23 cellular contexts compared by ENCODE assay signal in the genomic region with DNA sequence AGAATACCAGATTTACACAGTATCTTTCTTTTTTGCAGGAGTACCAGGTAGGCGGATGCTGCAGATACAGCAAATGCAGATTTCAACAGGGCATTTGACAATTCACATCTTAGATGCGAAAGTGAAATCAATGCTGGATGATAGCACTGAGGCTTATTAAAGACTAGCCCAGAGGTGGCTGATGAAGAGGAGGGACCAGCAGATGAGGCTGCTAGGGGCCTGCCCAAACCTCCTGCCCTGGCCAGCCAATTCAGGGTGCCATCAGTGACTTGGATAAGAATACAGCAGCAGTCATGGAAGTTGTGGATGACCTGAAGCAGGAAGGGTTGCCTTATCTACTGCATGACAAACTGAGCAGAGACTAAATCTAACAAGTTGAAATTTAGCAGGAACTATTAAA. TPM values are rescaled to one million over a fixed set of nuclear protein-coding genes. Genes with fewer than 3 reads are reported as not detected.
DNase-seq lines count a peak whose midpoint lies in the region; ATAC-seq, FAIRE-seq and TF ChIP-seq lines count a peak whose summit lies in the region.
"Had no signal": no experiment of that assay in that cellular context is flagged by ENCODE, and none has a peak within 500 bp of the region (broad histone marks: within the 10 kb centered on the region; RNA-seq: fewer than 3 reads in every experiment).

No MANE protein-coding gene starts in this region.

- POLR2A ChIA-PET in HepG2 (lab: Yijun Ruan, JAX): interaction anchor here (1.5 kb wide), 1 partner anchor 11 kb away, joined by 5 read pairs; no protein-coding TSS in a partner anchor

- no peak for TF ChIP-seq CTCF in HepG2 (CRISPR knock-in tag; IDR thresholded peaks at IDR 0.05)
- no peak for TF ChIP-seq CTCF in right lobe of liver (IDR thresholded peaks at IDR 0.05)
- TF ChIP-seq CTCF in neural crest cell (conservative IDR thresholded peaks at IDR 0.05): no peak
- TF ChIP-seq CTCF in nephron progenitor cell (IDR thresholded peaks at IDR 0.05): no peak

- CTCF ChIA-PET in HepG2 (lab: Yijun Ruan, JAX; ENCODE audit: low intra/inter-chr PET ratio, low total read pairs): no interaction called here

- H3K4me3 Mint-ChIP-seq in neural crest cell: peak overlapping the region; percentile 78
- no peak overlapping the region for H3K4me3 Mint-ChIP-seq in nephron progenitor cell
- no peak overlapping the region for H3K4me3 Mint-ChIP-seq in effector memory CD8-positive, alpha-beta T cell

- BruUV-seq in HepG2 (replicated peaks; lab: Mats Ljungman, UMichigan): no TSS peak

- H3K27me3 ChIP-seq in HepG2 (ENCODE audit: control insufficient read depth in 1 of 2, insufficient read depth in 2 of 2, low read length in 2 of 2) (no peaks in the 10 kb centered on the region; a peak in 1 of 5 replicates), right lobe of liver (no peaks in the 10 kb centered on the region)
- H3K27me3 ChIP-seq: Peyer's patch had no signal

- intact Hi-C loops in HepG2 (cut with micrococcal nuclease; ENCODE audit: unreplicated experiment): loop anchor here (10.0 kb wide), 1 partner anchor 92 kb away; the partner anchor contains the start of gene CA7
- intact Hi-C loops in right lobe of liver (cut with DNase I): no loop called here

- no peaks in the 10 kb centered on the region for H3K9me3 ChIP-seq in HepG2 (ENCODE audit: low read length)
- no peaks in the 10 kb centered on the region for H3K9me3 ChIP-seq in right lobe of liver
- H3K9me3 ChIP-seq: BLaER1, MG63, Peyer's patch had no signal

- H2AFZ ChIP-seq in HepG2 (ENCODE audit: low read length): no peak overlapping the region

- ATAC-seq in HepG2 (no peak), right lobe of liver (no peak), HG02588 (IDR thresholded peaks at IDR 0.05; ENCODE audit: unreplicated experiment) (no peak)
- no peak for ATAC-seq in effector memory CD8-positive, alpha-beta T cell (replicated peaks)

- WGBS in HepG2 (ENCODE audit: low lambda C conversion rate): 98% methylated on average over 2 of the region's 2 CpGs
- 89% methylated on average over 2 of the region's 2 CpGs for WGBS in right lobe of liver (ENCODE audit: insufficient coverage, low coverage, low lambda C conversion rate, missing lambda C conversion rate)

- H3K9me3 Mint-ChIP-seq in neural crest cell (no peaks in the 10 kb centered on the region), nephron progenitor cell (peaks cover 13% of the 10 kb centered on the region)
- no peaks in the 10 kb centered on the region for H3K9me3 Mint-ChIP-seq in effector memory CD8-positive, alpha-beta T cell
- H3K9me3 Mint-ChIP-seq: CD8-positive, alpha-beta memory T cell had no signal

- peaks cover 10 to 13% of the 10 kb centered on the region in 2 experiments; a peak in 4 of 5 replicates for H3K36me3 ChIP-seq in HepG2 (replicated peaks in 1 of 2; ENCODE audit: control insufficient read depth in 1 of 2, insufficient read depth in 2 of 2, low read length in 2 of 2)
- H3K36me3 ChIP-seq in right lobe of liver: peaks cover 0 to 13% (median 5%) of the 10 kb centered on the region in 4 donors

- H3K4me3 ChIP-seq in HepG2 (replicated peaks in 1 of 3; ENCODE audit: insufficient read depth in 1 of 3, low read depth in 2 of 3, low read length in 3 of 3) (no peak overlapping the region), right lobe of liver (no peak overlapping the region)
- H3K4me3 ChIP-seq: BLaER1, MG63, Peyer's patch, SK-N-MC had no signal

- FAIRE-seq in HepG2 (lab: Jason Lieb, UNC): no peak
- FAIRE-seq: D721Med, GM12891, H1 had no signal

- TF ChIP-seq POLR2A in HepG2 (IDR thresholded peaks at IDR 0.05; ENCODE audit: insufficient read depth in 1 of 2, low read depth in 2 of 2, low read length in 2 of 2) (no peak), right lobe of liver (IDR thresholded peaks at IDR 0.05) (no peak)

- H3K9ac ChIP-seq in HepG2 (ENCODE audit: insufficient read depth, low read depth, low read length): no peak overlapping the region
- H3K9ac ChIP-seq: BLaER1 had no signal

- peaks cover 34% of the 10 kb centered on the region for H3K79me2 ChIP-seq in HepG2 (ENCODE audit: insufficient read depth, low read length)

- H3K27ac Mint-ChIP-seq in neural crest cell (ENCODE audit: unreplicated experiment): no peak overlapping the region
- no peak overlapping the region for H3K27ac Mint-ChIP-seq in nephron progenitor cell
- H3K27ac Mint-ChIP-seq in effector memory CD8-positive, alpha-beta T cell: no peak overlapping the region

- DNase-seq in HepG2 (ENCODE audit: low spot score) (no peak), right lobe of liver (no peak), caudate nucleus (lab: John Stamatoyannopoulos, UW) (no peak), neural crest cell (ENCODE audit: low read depth, low spot score) (no peak), nephron progenitor cell (no peak)
- DNase-seq in effector memory CD8-positive, alpha-beta T cell: no peak
- DNase-seq: CD8-positive, alpha-beta memory T cell; IMR-90; Kasumi-1; MG63; NCI-H1092; NCI-H146; NCI-H2029 treated with DMSO at 0.1 percent for 48 hours; NCI-H2171 treated with DMSO at 0.1 percent for 48 hours; Peyer's patch; Right ventricle myocardium superior had no signal

- no peak overlapping the region for H3K4me2 ChIP-seq in HepG2 (ENCODE audit: low read depth, low read length)

- H3K27ac ChIP-seq in HepG2 (ENCODE audit: extremely low read length, insufficient read depth, low read length) (no peak overlapping the region), right lobe of liver (no peak overlapping the region), caudate nucleus (ENCODE audit: low read depth, low read length) (peak overlapping the region; percentile 27)
- H3K27ac ChIP-seq: BLaER1, Peyer's patch, SK-N-MC had no signal

- H3K36me3 Mint-ChIP-seq in neural crest cell (ENCODE audit: low read depth): peaks cover 6% of the 10 kb centered on the region
- H3K36me3 Mint-ChIP-seq in nephron progenitor cell (ENCODE audit: low read depth): peaks cover 33% of the 10 kb centered on the region
- peaks cover 19% of the 10 kb centered on the region for H3K36me3 Mint-ChIP-seq in effector memory CD8-positive, alpha-beta T cell (ENCODE audit: insufficient read depth)

- in situ Hi-C loops in HepG2 (cut with HindIII; ENCODE audit: extremely low pct_ligation_motif_present, low pct_unique_long_range_greater_than_20kb): no loop called here

- H3K4me1 ChIP-seq in HepG2 (ENCODE audit: insufficient read depth, low read length) (peaks cover 57% of the 10 kb centered on the region), right lobe of liver (peaks cover 0 to 18% (median 9%) of the 10 kb centered on the region in 4 donors)

- H3K4me1 Mint-ChIP-seq in neural crest cell (peaks cover 32% of the 10 kb centered on the region), nephron progenitor cell (peaks cover 26% of the 10 kb centered on the region)
- H3K4me1 Mint-ChIP-seq in effector memory CD8-positive, alpha-beta T cell (ENCODE audit: low read depth in 2 of 2): peaks cover 30 to 32% of the 10 kb centered on the region in 2 donors

- no peak for TF ChIP-seq EP300 in HepG2 (IDR thresholded peaks at IDR 0.05; ENCODE audit: low read depth in 2 of 2, low read length in 2 of 2)
- TF ChIP-seq EP300 in HepG2 (CRISPR knock-in tag; IDR thresholded peaks at IDR 0.05; ENCODE audit: borderline replicate concordance): no peak

- no peak for TF ChIP-seq RAD21 in HepG2 (CRISPR knock-in tag; IDR thresholded peaks at IDR 0.05)

- H3K27me3 Mint-ChIP-seq in neural crest cell (ENCODE audit: low read depth): peaks cover 17% of the 10 kb centered on the region
- H3K27me3 Mint-ChIP-seq in nephron progenitor cell (ENCODE audit: low read depth, poor library complexity): peaks cover 38% of the 10 kb centered on the region
- H3K27me3 Mint-ChIP-seq in effector memory CD8-positive, alpha-beta T cell: peaks cover 8 to 12% of the 10 kb centered on the region in 2 donors

- H4K20me1 ChIP-seq in HepG2 (ENCODE audit: insufficient read depth, low read length): peaks cover 12% of the 10 kb centered on the region; the same call in 1 of the 2 replicates

RNA-seq across cellular contexts. Expression of gene DYNC1LI2, which starts 1.5 kb away (rescaled TPM):
- total RNA-seq in HepG2 (2016; rRNA removed; fragmentation: Illumina TruSeq; extraction: Trizol) (107 and 135 TPM in 2 replicates), right lobe of liver (10 to 100 TPM; 30.5 to 44.1 (median 37.9) TPM), neural crest cell (125 and 127 TPM in 2 replicates)
- 18.2 and 20.0 TPM in 2 replicates for total RNA-seq in HepG2 (2016; cell fraction: cytosol; rRNA removed; fragmentation: Illumina TruSeq; extraction: Trizol; ENCODE audit: low read depth)
- total RNA-seq in HepG2 (2016; cell fraction: insoluble cytoplasmic fraction; rRNA removed; fragmentation: Illumina TruSeq; extraction: Trizol): 109 and 139 TPM in 2 replicates
- 25.6 and 31.6 TPM in 2 replicates for total RNA-seq in HepG2 (2016; cell fraction: membrane; rRNA removed; fragmentation: Illumina TruSeq; extraction: Trizol)
- total RNA-seq in HepG2 (2016; cell fraction: nucleus; rRNA removed; fragmentation: Illumina TruSeq; extraction: Trizol): 194 and 230 TPM in 2 replicates
- 65.5 and 67.7 TPM in 2 replicates for polyA plus RNA-seq in HepG2 (2011; rRNA removed)
- polyA plus RNA-seq in HepG2 (2011; cell fraction: cytosol; rRNA removed): 30.2 and 40.7 TPM in 2 replicates
- polyA plus RNA-seq in HepG2 (2011; cell fraction: nucleus; rRNA removed): 210 and 219 TPM in 2 replicates
- polyA plus RNA-seq in HepG2 (2012): 57.1 and 65.5 TPM in 2 replicates
- 3.3 and 3.7 TPM in 2 replicates for polyA plus RNA-seq in HepG2 (2016; cell fraction: cytosol; fragmentation: Illumina TruSeq; extraction: Trizol; ENCODE audit: low read depth)
- polyA plus RNA-seq in HepG2 (2016; cell fraction: insoluble cytoplasmic fraction; fragmentation: Illumina TruSeq; extraction: Trizol; ENCODE audit: low read depth): 68.8 and 69.0 TPM in 2 replicates
- 9.8 and 12.1 TPM in 2 replicates for polyA plus RNA-seq in HepG2 (2016; cell fraction: membrane; fragmentation: Illumina TruSeq; extraction: Trizol; ENCODE audit: low read depth)
- 329 and 373 TPM in 2 replicates for polyA plus RNA-seq in HepG2 (2016; cell fraction: nucleus; fragmentation: Illumina TruSeq; extraction: Trizol; ENCODE audit: insufficient read depth, low read depth)
- 51.3 and 78.2 TPM in 2 replicates for polyA minus RNA-seq in HepG2 (2011; rRNA and poly(A)+ RNA removed; ENCODE audit: low replicate concordance)
- 27.4 and 28.7 TPM in 2 replicates for polyA minus RNA-seq in HepG2 (2011; cell fraction: cytosol; rRNA and poly(A)+ RNA removed)
- polyA minus RNA-seq in HepG2 (2011; cell fraction: nucleus; rRNA and poly(A)+ RNA removed): 169 and 176 TPM in 2 replicates

RNA-seq across cellular contexts. Expression of gene TERB1, which starts 48.4 kb away (rescaled TPM):
- total RNA-seq in HepG2 (2016; rRNA removed; fragmentation: Illumina TruSeq; extraction: Trizol): not detected in 2 replicates
- not detected in 2 replicates for total RNA-seq in HepG2 (2016; cell fraction: cytosol; rRNA removed; fragmentation: Illumina TruSeq; extraction: Trizol; ENCODE audit: low read depth)
- total RNA-seq in HepG2 (2016; cell fraction: insoluble cytoplasmic fraction; rRNA removed; fragmentation: Illumina TruSeq; extraction: Trizol): not detected in 2 replicates
- total RNA-seq in HepG2 (2016; cell fraction: membrane; rRNA removed; fragmentation: Illumina TruSeq; extraction: Trizol): 0.09 and 0.10 TPM in 2 replicates
- not detected in 2 replicates for total RNA-seq in HepG2 (2016; cell fraction: nucleus; rRNA removed; fragmentation: Illumina TruSeq; extraction: Trizol)
- polyA plus RNA-seq in HepG2 (2011; rRNA removed): not detected in 2 replicates
- polyA plus RNA-seq in HepG2 (2011; cell fraction: cytosol; rRNA removed): not detected in 2 replicates
- polyA plus RNA-seq in HepG2 (2011; cell fraction: nucleus; rRNA removed): not detected in 2 replicates
- polyA plus RNA-seq in HepG2 (2012): not detected in 2 replicates
- not detected in 2 replicates for polyA plus RNA-seq in HepG2 (2016; cell fraction: cytosol; fragmentation: Illumina TruSeq; extraction: Trizol; ENCODE audit: low read depth)
- not detected in 2 replicates for polyA plus RNA-seq in HepG2 (2016; cell fraction: insoluble cytoplasmic fraction; fragmentation: Illumina TruSeq; extraction: Trizol; ENCODE audit: low read depth)
- polyA plus RNA-seq in HepG2 (2016; cell fraction: membrane; fragmentation: Illumina TruSeq; extraction: Trizol; ENCODE audit: low read depth): not detected in 2 replicates
- polyA plus RNA-seq in HepG2 (2016; cell fraction: nucleus; fragmentation: Illumina TruSeq; extraction: Trizol; ENCODE audit: insufficient read depth, low read depth): not detected in 2 replicates
- polyA minus RNA-seq in HepG2 (2011; rRNA and poly(A)+ RNA removed; ENCODE audit: low replicate concordance): not detected in 2 replicates
- not detected in 2 replicates for polyA minus RNA-seq in HepG2 (2011; cell fraction: cytosol; rRNA and poly(A)+ RNA removed)
- not detected in 2 replicates for polyA minus RNA-seq in HepG2 (2011; cell fraction: nucleus; rRNA and poly(A)+ RNA removed)
- not detected for total RNA-seq in right lobe of liver
- total RNA-seq in neural crest cell: 0.25 and 0.26 TPM in 2 replicates
- total RNA-seq: A172, H1, IMR-90, Right ventricle myocardium superior had no signal
- polyA plus RNA-seq: CD8-positive, alpha-beta memory T cell; H1; IMR-90 had no signal

RNA-seq across cellular contexts. Expression of gene CMTM4, which starts 56.4 kb away (rescaled TPM):
- 32.0 and 44.1 TPM in 2 replicates for total RNA-seq in HepG2 (2016; rRNA removed; fragmentation: Illumina TruSeq; extraction: Trizol)
- total RNA-seq in HepG2 (2016; cell fraction: cytosol; rRNA removed; fragmentation: Illumina TruSeq; extraction: Trizol; ENCODE audit: low read depth): 10.6 and 12.8 TPM in 2 replicates
- total RNA-seq in HepG2 (2016; cell fraction: insoluble cytoplasmic fraction; rRNA removed; fragmentation: Illumina TruSeq; extraction: Trizol): 32.2 and 42.2 TPM in 2 replicates
- 27.4 and 28.5 TPM in 2 replicates for total RNA-seq in HepG2 (2016; cell fraction: membrane; rRNA removed; fragmentation: Illumina TruSeq; extraction: Trizol)
- 32.4 and 32.8 TPM in 2 replicates for total RNA-seq in HepG2 (2016; cell fraction: nucleus; rRNA removed; fragmentation: Illumina TruSeq; extraction: Trizol)
- 36.3 and 41.3 TPM in 2 replicates for polyA plus RNA-seq in HepG2 (2011; rRNA removed)
- 38.1 and 43.4 TPM in 2 replicates for polyA plus RNA-seq in HepG2 (2011; cell fraction: cytosol; rRNA removed)
- 45.0 and 48.2 TPM in 2 replicates for polyA plus RNA-seq in HepG2 (2011; cell fraction: nucleus; rRNA removed)
- 30.6 and 31.6 TPM in 2 replicates for polyA plus RNA-seq in HepG2 (2012)
- polyA plus RNA-seq in HepG2 (2016; cell fraction: cytosol; fragmentation: Illumina TruSeq; extraction: Trizol; ENCODE audit: low read depth): 3.9 and 4.5 TPM in 2 replicates
- 29.5 and 30.3 TPM in 2 replicates for polyA plus RNA-seq in HepG2 (2016; cell fraction: insoluble cytoplasmic fraction; fragmentation: Illumina TruSeq; extraction: Trizol; ENCODE audit: low read depth)
- polyA plus RNA-seq in HepG2 (2016; cell fraction: membrane; fragmentation: Illumina TruSeq; extraction: Trizol; ENCODE audit: low read depth): 10.0 and 11.3 TPM in 2 replicates
- 32.1 and 32.5 TPM in 2 replicates for polyA plus RNA-seq in HepG2 (2016; cell fraction: nucleus; fragmentation: Illumina TruSeq; extraction: Trizol; ENCODE audit: insufficient read depth, low read depth)
- polyA minus RNA-seq in HepG2 (2011; rRNA and poly(A)+ RNA removed; ENCODE audit: low replicate concordance): 61.0 and 116 TPM in 2 replicates
- polyA minus RNA-seq in HepG2 (2011; cell fraction: cytosol; rRNA and poly(A)+ RNA removed): 47.2 and 48.9 TPM in 2 replicates
- polyA minus RNA-seq in HepG2 (2011; cell fraction: nucleus; rRNA and poly(A)+ RNA removed): 31.5 and 35.9 TPM in 2 replicates
- total RNA-seq in right lobe of liver: 10 to 100 TPM in 2 of 6 experiments, 1 to 10 TPM in 4; 5.1 to 14.8 (median 8.0) TPM
- total RNA-seq in neural crest cell: 31.7 and 32.5 TPM in 2 replicates
